In genomic region chr7:90804370-90804769, GRCh38 we compare ENCODE assay signal across 18 cellular contexts.
DNase-seq lines count a peak whose midpoint lies in the region; ATAC-seq, FAIRE-seq and TF ChIP-seq lines count a peak whose summit lies in the region.
"Had no signal": no experiment of that assay in that cellular context is flagged by ENCODE, and none has a peak within 500 bp of the region (broad histone marks: within the 10 kb centered on the region; RNA-seq: fewer than 3 reads in every experiment).

No MANE protein-coding gene starts in this region.

- no peaks in the 10 kb centered on the region for H3K9me1 ChIP-seq in endothelial cell of umbilical vein (replicated peaks; ENCODE audit: control insufficient read depth, extremely low read depth, insufficient read depth, low read length)

- H3K27me3 ChIP-seq in endothelial cell of umbilical vein (ENCODE audit: control insufficient read depth in 2 of 2, insufficient read depth in 2 of 2, low read length in 2 of 2), result no peaks in the 10 kb centered on the region
- no peaks in the 10 kb centered on the region for H3K27me3 ChIP-seq in breast epithelium

- H3K79me2 ChIP-seq in endothelial cell of umbilical vein (ENCODE audit: control insufficient read depth, insufficient read depth, low read length), result no peaks in the 10 kb centered on the region

- H3K4me3 ChIP-seq in endothelial cell of umbilical vein (replicated peaks in 1 of 3; ENCODE audit: insufficient read depth in 1 of 3, low read depth in 1 of 3, low read length in 3 of 3) (no peak overlapping the region), breast epithelium (no peak overlapping the region)

- DNase-seq in EL (peak; percentile 48), endothelial cell of umbilical vein (ENCODE audit: low read depth, low spot score) (peak; percentile 82), lung microvascular endothelial cell (ENCODE audit: low read depth in 2 of 2) (peak; percentile 7 to 59), NCI-H146 treated with DMSO at 0.1 percent for 48 hours (lab: John Stamatoyannopoulos, UW; ENCODE audit: unreplicated experiment) (no peak), breast epithelium (ENCODE audit: low spot score in 2 of 2) (no peak)
- DNase-seq: AML-193; CD4-positive, CD25-positive, alpha-beta regulatory T cell; H7; MM.1S; NCI-H1105; NCI-H187 treated with DMSO at 0.1 percent for 48 hours; NCI-H446 treated with DMSO at 0.1 percent for 48 hours; NCI-H774; SIG-M5 had no signal

- CTCF ChIA-PET in endothelial cell of umbilical vein (lab: Charles Lee), result interaction anchor here (0.7 to 1.3 kb wide), 2 partner anchors 8 kb away, joined by 3 to 4 read pairs; no protein-coding TSS in a partner anchor

- no peak overlapping the region for H3K4me2 ChIP-seq in endothelial cell of umbilical vein (ENCODE audit: insufficient read depth, low read length)
- H3K4me2 ChIP-seq: KMS-11 had no signal

- no peak overlapping the region for H3K27ac ChIP-seq in endothelial cell of umbilical vein (ENCODE audit: insufficient read depth, low read depth, low read length)
- H3K27ac ChIP-seq in breast epithelium, result no peak overlapping the region
- H3K27ac ChIP-seq: KMS-11 had no signal

- H2AFZ ChIP-seq in endothelial cell of umbilical vein (ENCODE audit: low read depth, low read length), result no peak overlapping the region

- dilution Hi-C loops in endothelial cell of umbilical vein (cut with MboI; ENCODE audit: extremely low pct_ligation_motif_present, low sequenced_read_pairs), result no loop called here

- H3K36me3 ChIP-seq in endothelial cell of umbilical vein (ENCODE audit: control insufficient read depth in 2 of 2, extremely low read depth in 1 of 2, insufficient read depth in 2 of 2, low read length in 2 of 2) (no peaks in the 10 kb centered on the region), breast epithelium (no peaks in the 10 kb centered on the region)

- TF ChIP-seq POLR2A in endothelial cell of umbilical vein (IDR thresholded peaks at IDR 0.05; ENCODE audit: low read depth, low read length), result no peak
- no peak for TF ChIP-seq POLR2A in breast epithelium (IDR thresholded peaks at IDR 0.05)

- no peak for TF ChIP-seq CTCF in endothelial cell of umbilical vein (IDR thresholded peaks at IDR 0.05; ENCODE audit: extremely low read depth in 1 of 2, insufficient read depth in 1 of 2, low read depth in 1 of 2, low read length in 2 of 2)
- TF ChIP-seq CTCF in breast epithelium (IDR thresholded peaks at IDR 0.05), result no peak

- POLR2A ChIA-PET in endothelial cell of umbilical vein (lab: Charles Lee), result no interaction called here

- H3K4me1 ChIP-seq in endothelial cell of umbilical vein (ENCODE audit: control insufficient read depth, extremely low read depth, insufficient read depth, low read length) (peaks cover 11% of the 10 kb centered on the region), breast epithelium (no peaks in the 10 kb centered on the region)

- intact Hi-C loops in endothelial cell of umbilical vein (cut with micrococcal nuclease) (no loop called here), breast epithelium (cut with DNase I; ENCODE audit: low total_unique reads) (no loop called here)

- FAIRE-seq in endothelial cell of umbilical vein (lab: Jason Lieb, UNC), result peak; percentile 81

- H4K20me1 ChIP-seq in endothelial cell of umbilical vein (replicated peaks; ENCODE audit: control insufficient read depth, extremely low read depth, insufficient read depth, low read length), result no peaks in the 10 kb centered on the region

- ATAC-seq in SK-N-SH treated with all-trans-retinoic acid at 6 μM for 48 hours (no peak), GM21381 (IDR thresholded peaks at IDR 0.05; ENCODE audit: unreplicated experiment) (no peak), GM18868 (IDR thresholded peaks at IDR 0.05; ENCODE audit: unreplicated experiment) (no peak)

- no peak overlapping the region for H3K9ac ChIP-seq in endothelial cell of umbilical vein (replicated peaks; ENCODE audit: extremely low read depth, insufficient read depth, low read length)
- H3K9ac ChIP-seq: KMS-11 had no signal

- no TSS peak for BruUV-seq in endothelial cell of umbilical vein (replicated peaks; lab: Mats Ljungman, UMichigan)

- no peaks in the 10 kb centered on the region for H3K9me3 ChIP-seq in endothelial cell of umbilical vein (replicated peaks; ENCODE audit: control insufficient read depth, insufficient read depth, low read length)
- no peaks in the 10 kb centered on the region for H3K9me3 ChIP-seq in breast epithelium

TF ChIP-seq in SK-N-SH treated with all-trans-retinoic acid at 6 μM for 48 hours, 23 proteins besides CTCF, POLR2A, EP300 and RAD21:
- TF ChIP-seq ISL1 (CRISPR knock-in tag; IDR thresholded peaks at IDR 0.05) (peak; percentile 89), PPARA (CRISPR knock-in tag; IDR thresholded peaks at IDR 0.05; ENCODE audit: borderline replicate concordance) (no peak)

TF ChIP-seq in endothelial cell of umbilical vein, 7 proteins besides CTCF, POLR2A, EP300 and RAD21:
- TF ChIP-seq FOS (IDR thresholded peaks at IDR 0.05; ENCODE audit: borderline replicate concordance, insufficient read depth, low read length), result peak; percentile 5
- TF ChIP-seq JUN (IDR thresholded peaks at IDR 0.05; ENCODE audit: borderline replicate concordance, insufficient read depth, insufficient read length, low read depth), result no peak

Comparison
In these comparisons a context has a peak if more than half of its experiments do, and no peak if none do; other contexts are left out.
1. DNase-seq: peak in EL (single experiment), endothelial cell of umbilical vein (single experiment) and lung microvascular endothelial cell (2 of 2); none in NCI-H146 treated with DMSO at 0.1 percent for 48 hours (single experiment) and breast epithelium (0 of 2).